Comparison of ENCODE assay signal across 1 cellular context in genomic region chr16:75471723-75472634, GRCh38.
TF ChIP-seq lines count a peak whose summit lies in the region.

No MANE protein-coding gene starts in this region.

TF ChIP-seq in HepG2, 621 proteins besides CTCF, POLR2A, EP300 and RAD21 (continued from another document):
- TF ChIP-seq HMGXB3 (CRISPR knock-in tag; IDR thresholded peaks at IDR 0.05; ENCODE audit: borderline replicate concordance) (no peak), SOX5 (CRISPR knock-in tag; IDR thresholded peaks at IDR 0.05; ENCODE audit: borderline replicate concordance) (no peak; the same call in 1 of the 2 replicates), REPIN1 (CRISPR knock-in tag; IDR thresholded peaks at IDR 0.05; ENCODE audit: borderline replicate concordance, low read depth) (peak; percentile 56; the same call in 1 of the 2 replicates), ATF7-NPFF (CRISPR knock-in tag; IDR thresholded peaks at IDR 0.05; ENCODE audit: low read depth) (no peak), ZNF841 (CRISPR knock-in tag; IDR thresholded peaks at IDR 0.05; ENCODE audit: borderline replicate concordance) (no peak), ZNF431 (CRISPR knock-in tag; IDR thresholded peaks at IDR 0.05; ENCODE audit: borderline replicate concordance, low read depth) (no peak), STAG1 (CRISPR knock-in tag; IDR thresholded peaks at IDR 0.05) (peak; percentile 93), GPN1 (CRISPR knock-in tag; IDR thresholded peaks at IDR 0.05; ENCODE audit: borderline replicate concordance) (no peak), MAF1 (CRISPR knock-in tag; IDR thresholded peaks at IDR 0.05; ENCODE audit: borderline replicate concordance) (no peak), ZNF546 (CRISPR knock-in tag; conservative IDR thresholded peaks at IDR 0.05) (no peak), TRAFD1 (CRISPR knock-in tag; IDR thresholded peaks at IDR 0.05; ENCODE audit: borderline replicate concordance) (no peak), ATAD3A (CRISPR knock-in tag; IDR thresholded peaks at IDR 0.05) (no peak), KAT2B (IDR thresholded peaks at IDR 0.05; ENCODE audit: borderline replicate concordance, low read depth, low read length) (no peak), CBFB (CRISPR knock-in tag; IDR thresholded peaks at IDR 0.05) (no peak), ZZZ3 (CRISPR knock-in tag; IDR thresholded peaks at IDR 0.05; ENCODE audit: borderline replicate concordance) (no peak; the same call in 1 of the 2 replicates), DPF2 (CRISPR knock-in tag; IDR thresholded peaks at IDR 0.05; ENCODE audit: borderline replicate concordance, low read depth) (no peak), GATAD1 (CRISPR knock-in tag; IDR thresholded peaks at IDR 0.05) (peak; percentile 43; the same call in 1 of the 2 replicates), SCMH1 (CRISPR knock-in tag; IDR thresholded peaks at IDR 0.05; ENCODE audit: borderline replicate concordance) (no peak), PHF5A (CRISPR knock-in tag; IDR thresholded peaks at IDR 0.05; ENCODE audit: low read depth, unreplicated experiment) (no peak), PHF8 (CRISPR knock-in tag; IDR thresholded peaks at IDR 0.05) (no peak), ZNF451 (CRISPR knock-in tag; IDR thresholded peaks at IDR 0.05) (no peak), CSRNP2 (CRISPR knock-in tag; conservative IDR thresholded peaks at IDR 0.05; ENCODE audit: low read depth) (no peak), ARID4A (CRISPR knock-in tag; IDR thresholded peaks at IDR 0.05; ENCODE audit: borderline replicate concordance) (no peak), ZNF879 (CRISPR knock-in tag; IDR thresholded peaks at IDR 0.05) (no peak)
- TF ChIP-seq, protein P1, sequence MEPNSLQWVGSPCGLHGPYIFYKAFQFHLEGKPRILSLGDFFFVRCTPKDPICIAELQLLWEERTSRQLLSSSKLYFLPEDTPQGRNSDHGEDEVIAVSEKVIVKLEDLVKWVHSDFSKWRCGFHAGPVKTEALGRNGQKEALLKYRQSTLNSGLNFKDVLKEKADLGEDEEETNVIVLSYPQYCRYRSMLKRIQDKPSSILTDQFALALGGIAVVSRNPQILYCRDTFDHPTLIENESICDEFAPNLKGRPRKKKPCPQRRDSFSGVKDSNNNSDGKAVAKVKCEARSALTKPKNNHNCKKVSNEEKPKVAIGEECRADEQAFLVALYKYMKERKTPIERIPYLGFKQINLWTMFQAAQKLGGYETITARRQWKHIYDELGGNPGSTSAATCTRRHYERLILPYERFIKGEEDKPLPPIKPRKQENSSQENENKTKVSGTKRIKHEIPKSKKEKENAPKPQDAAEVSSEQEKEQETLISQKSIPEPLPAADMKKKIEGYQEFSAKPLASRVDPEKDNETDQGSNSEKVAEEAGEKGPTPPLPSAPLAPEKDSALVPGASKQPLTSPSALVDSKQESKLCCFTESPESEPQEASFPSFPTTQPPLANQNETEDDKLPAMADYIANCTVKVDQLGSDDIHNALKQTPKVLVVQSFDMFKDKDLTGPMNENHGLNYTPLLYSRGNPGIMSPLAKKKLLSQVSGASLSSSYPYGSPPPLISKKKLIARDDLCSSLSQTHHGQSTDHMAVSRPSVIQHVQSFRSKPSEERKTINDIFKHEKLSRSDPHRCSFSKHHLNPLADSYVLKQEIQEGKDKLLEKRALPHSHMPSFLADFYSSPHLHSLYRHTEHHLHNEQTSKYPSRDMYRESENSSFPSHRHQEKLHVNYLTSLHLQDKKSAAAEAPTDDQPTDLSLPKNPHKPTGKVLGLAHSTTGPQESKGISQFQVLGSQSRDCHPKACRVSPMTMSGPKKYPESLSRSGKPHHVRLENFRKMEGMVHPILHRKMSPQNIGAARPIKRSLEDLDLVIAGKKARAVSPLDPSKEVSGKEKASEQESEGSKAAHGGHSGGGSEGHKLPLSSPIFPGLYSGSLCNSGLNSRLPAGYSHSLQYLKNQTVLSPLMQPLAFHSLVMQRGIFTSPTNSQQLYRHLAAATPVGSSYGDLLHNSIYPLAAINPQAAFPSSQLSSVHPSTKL (CRISPR knock-in tag; IDR thresholded peaks at IDR 0.05): peak; percentile 29; the same call in 1 of the 2 replicates
